8 cellular contexts compared by ENCODE assay signal in genomic region chr12:15863984-15864383, GRCh38. TPM values are rescaled to one million over a fixed set of nuclear protein-coding genes. Genes with fewer than 3 reads are reported as not detected.
DNase-seq lines count a peak whose midpoint lies in the region; ATAC-seq and TF ChIP-seq lines count a peak whose summit lies in the region.
"Had no signal": no experiment of that assay in that cellular context is flagged by ENCODE, and none has a peak within 500 bp of the region (broad histone marks: within the 10 kb centered on the region; RNA-seq: fewer than 3 reads in every experiment).

No MANE protein-coding gene starts in this region.

- POLR2A ChIA-PET in A673 (lab: Charles Lee; ENCODE audit: low non-redundant PET): no interaction called here

- H3K4me3 ChIP-seq in left lung: no peak overlapping the region
- H3K4me3 ChIP-seq in A673 (ENCODE audit: low read depth, low read length, poor library complexity, severe bottlenecking): no peak overlapping the region

- H3K27me3 ChIP-seq in left lung (no peaks in the 10 kb centered on the region), A673 (replicated peaks; ENCODE audit: insufficient read depth, low read depth, low read length, poor library complexity) (no peaks in the 10 kb centered on the region)

- intact Hi-C loops in left lung (cut with DNase I): no loop called here
- intact Hi-C loops in posterior vena cava (cut with DNase I): no loop called here
- intact Hi-C loops in A673 (cut with micrococcal nuclease; ENCODE audit: unreplicated experiment): no loop called here

- BruUV-seq in A673 (replicated peaks; lab: Mats Ljungman, UMichigan): no TSS peak

- no peak overlapping the region for H3K27ac ChIP-seq in left lung
- no peak overlapping the region for H3K27ac ChIP-seq in A673 (ENCODE audit: low read depth, low read length, poor library complexity, severe bottlenecking)

- H3K9me3 ChIP-seq in left lung (no peaks in the 10 kb centered on the region), A673 (ENCODE audit: low read depth, low read length, poor library complexity, severe bottlenecking) (no peaks in the 10 kb centered on the region)

- peaks cover 0 to 8% of the 10 kb centered on the region in 2 donors for H3K4me1 ChIP-seq in left lung
- no peaks in the 10 kb centered on the region for H3K4me1 ChIP-seq in A673 (ENCODE audit: insufficient read depth, low read length, poor library complexity, severe bottlenecking)

- CTCF ChIA-PET in A673 (lab: Charles Lee): no interaction called here

- DNase-seq in left lung (no peak), posterior vena cava (ENCODE audit: low spot score) (no peak), A673 (ENCODE audit: low spot score) (no peak), 8988T (no peak)

- ATAC-seq in GM18858 (IDR thresholded peaks at IDR 0.05; ENCODE audit: unreplicated experiment): peak; percentile 85
- ATAC-seq in GM21737 (IDR thresholded peaks at IDR 0.05; ENCODE audit: unreplicated experiment): peak; percentile 84
- ATAC-seq in HG03575 (IDR thresholded peaks at IDR 0.05; ENCODE audit: extremely low read depth, insufficient number of reproducible peaks, low FRiP score, unreplicated experiment): peak; percentile 71
- peak; percentile 22 for ATAC-seq in left lung
- ATAC-seq: Panc1 had no signal

- no peaks in the 10 kb centered on the region for H3K36me3 ChIP-seq in left lung
- no peaks in the 10 kb centered on the region for H3K36me3 ChIP-seq in A673 (ENCODE audit: insufficient read depth, low read length, poor library complexity, severe bottlenecking)

- no peak for TF ChIP-seq CTCF in left lung (IDR thresholded peaks at IDR 0.05)
- TF ChIP-seq CTCF in A673 (conservative IDR thresholded peaks at IDR 0.05; ENCODE audit: low read depth, low read length): no peak

RNA-seq across cellular contexts. Expression of gene STRAP, which starts 18.2 kb away (rescaled TPM):
- total RNA-seq in left lung: 100 to 1,000 TPM in 1 of 2 donors, 10 to 100 TPM in 1; 84.2 to 101 TPM
- 100 to 1,000 TPM in 1 of 2 donors, 10 to 100 TPM in 1; 91.6 to 129 TPM for total RNA-seq in posterior vena cava
- 222 and 247 TPM in 2 replicates for total RNA-seq in A673 (2021)

RNA-seq across cellular contexts. Expression of gene DERA, which starts 47.1 kb away (rescaled TPM):
- total RNA-seq in left lung (10 to 100 TPM; 36.1 to 37.3 TPM), posterior vena cava (10 to 100 TPM; 20.1 to 23.6 TPM), A673 (2021) (43.7 and 53.0 TPM in 2 replicates)

Comparison
In these comparisons a context has a peak if more than half of its experiments do, and no peak if none do; other contexts are left out.
1. ATAC-seq: peak in every context shown above with its lines; median percentile 85 in GM18858; 84 in GM21737; 71 in HG03575; 22 in left lung.